ENCODE assay signal across 28 cellular contexts in genomic region chr14:93271111-93271510, GRCh38.
DNase-seq lines count a peak whose midpoint lies in the region; ATAC-seq and TF ChIP-seq lines count a peak whose summit lies in the region.
"Had no signal": no experiment of that assay in that cellular context is flagged by ENCODE, and none has a peak within 500 bp of the region (broad histone marks: within the 10 kb centered on the region; RNA-seq: fewer than 3 reads in every experiment).

No MANE protein-coding gene starts in this region.

- TF ChIP-seq CTCF in A673 (conservative IDR thresholded peaks at IDR 0.05; ENCODE audit: low read depth, low read length) (no peak), brain (conservative IDR thresholded peaks at IDR 0.05) (no peak), nephron (IDR thresholded peaks at IDR 0.05; ENCODE audit: unreplicated experiment in 3 of 3) (no peak)

- ATAC-seq in HG03520 (IDR thresholded peaks at IDR 0.05; ENCODE audit: unreplicated experiment) (no peak), HG03045 (IDR thresholded peaks at IDR 0.05; ENCODE audit: unreplicated experiment) (no peak)
- ATAC-seq: activated T-cell treated with anti-CD3 and anti-CD28 coated beads, Interleukin-2, amount 50 U/mL, for 4 hours; gastroesophageal sphincter; left colon had no signal

- peak overlapping the region; percentile 29 for H3K27ac ChIP-seq in A673 (ENCODE audit: low read depth, low read length, poor library complexity, severe bottlenecking)
- 0 out of 2 replicates have a peak overlapping the region, but pooled peaks have one; percentile 36 for H3K27ac ChIP-seq in HUES6 (ENCODE audit: low read depth, low read length)
- H3K27ac ChIP-seq: gastroesophageal sphincter, ovary, skin epidermis, uterus had no signal

- no peaks in the 10 kb centered on the region for H3K9me3 ChIP-seq in A673 (ENCODE audit: low read depth, low read length, poor library complexity, severe bottlenecking)
- no peaks in the 10 kb centered on the region for H3K9me3 ChIP-seq in HUES6 (ENCODE audit: control insufficient read depth, insufficient read depth, low read depth, low read length)
- H3K9me3 ChIP-seq: gastroesophageal sphincter, ovary, uterus had no signal

- H3K4me3 Mint-ChIP-seq in brain = no peak overlapping the region
- no peak overlapping the region for H3K4me3 Mint-ChIP-seq in nephron
- H3K4me3 Mint-ChIP-seq: activated B cell treated with CpG ODN at 0.5 μM for 24 hours; activated CD4-positive, alpha-beta T cell treated with anti-CD3 and anti-CD28 coated beads, Interleukin-2, amount 10 ng/mL, durations not matched to agents 7 days and 5 days; activated T-cell treated with anti-CD3 and anti-CD28 coated beads, Interleukin-2, amount 50 U/mL, for 4 hours; B cell; H9; neural crest cell had no signal

- H3K36me3 ChIP-seq in A673 (ENCODE audit: insufficient read depth, low read length, poor library complexity, severe bottlenecking) (no peaks in the 10 kb centered on the region), HUES6 (ENCODE audit: control insufficient read depth, insufficient read depth, low read length) (peaks cover 12% of the 10 kb centered on the region)
- H3K36me3 ChIP-seq: ovary, uterus had no signal

- POLR2A ChIA-PET in A673 (lab: Charles Lee; ENCODE audit: low non-redundant PET) = no interaction called here

- H3K27me3 ChIP-seq in A673 (replicated peaks; ENCODE audit: insufficient read depth, low read depth, low read length, poor library complexity) (no peaks in the 10 kb centered on the region), HUES6 (ENCODE audit: control insufficient read depth, insufficient read depth, low read length) (no peaks in the 10 kb centered on the region)
- H3K27me3 ChIP-seq: gastroesophageal sphincter, ovary, uterus had no signal

- DNase-seq in A673 (ENCODE audit: low spot score) (no peak), C1 segment of cervical spinal cord (lab: John Stamatoyannopoulos, UW) (no peak)
- no peak for DNase-seq in activated effector memory CD4-positive, alpha-beta T cell treated with anti-CD3 and anti-CD28 coated beads, Interleukin-2, amount 50 U/mL, for 16 hours
- DNase-seq: activated B cell treated with CpG ODN at 0.5 μM for 24 hours; activated CD4-positive, alpha-beta T cell treated with anti-CD3 and anti-CD28 coated beads, Interleukin-2, amount 10 ng/mL, durations not matched to agents 7 days and 5 days; activated naive CD4-positive, alpha-beta T cell treated with Interleukin-2 at 50 U/mL for 16 hours; activated T-cell treated with anti-CD3 and anti-CD28 coated beads, Interleukin-2, amount 50 U/mL, for 4 hours; DMS153; H9; hippocampal formation; Karpas-422; left colon; NCI-H748 treated with DMSO at 0.1 percent for 48 hours; ovary; retina; stimulated activated naive CD4-positive, alpha-beta T cell treated with Interleukin-2 at 50 U/mL for 16 hours; SW 1271; T-helper 9 cell; uterus had no signal

- H3K9me3 Mint-ChIP-seq in brain = no peaks in the 10 kb centered on the region
- H3K9me3 Mint-ChIP-seq in nephron = no peaks in the 10 kb centered on the region
- H3K9me3 Mint-ChIP-seq: activated B cell treated with CpG ODN at 0.5 μM for 24 hours; activated CD4-positive, alpha-beta T cell treated with anti-CD3 and anti-CD28 coated beads, Interleukin-2, amount 10 ng/mL, durations not matched to agents 7 days and 5 days; activated T-cell treated with anti-CD3 and anti-CD28 coated beads, Interleukin-2, amount 50 U/mL, for 4 hours; H9; neural crest cell had no signal

- CTCF ChIA-PET in A673 (lab: Charles Lee) = no interaction called here

- no TSS peak for BruUV-seq in A673 (replicated peaks; lab: Mats Ljungman, UMichigan)

- no peak overlapping the region for H3K4me3 ChIP-seq in A673 (ENCODE audit: low read depth, low read length, poor library complexity, severe bottlenecking)
- H3K4me3 ChIP-seq in HUES6 (ENCODE audit: low read depth, low read length) = no peak overlapping the region
- H3K4me3 ChIP-seq: gastroesophageal sphincter, ovary, skin epidermis, uterus had no signal

- H3K4me1 ChIP-seq in A673 (ENCODE audit: insufficient read depth, low read length, poor library complexity, severe bottlenecking) (peaks cover 4% of the 10 kb centered on the region), HUES6 (ENCODE audit: control insufficient read depth, insufficient read depth, low read length) (peaks cover 3% of the 10 kb centered on the region; the same call in 1 of the 2 replicates)
- H3K4me1 ChIP-seq: gastroesophageal sphincter, uterus had no signal

- H3K36me3 Mint-ChIP-seq in brain (peaks cover 38% of the 10 kb centered on the region), nephron (ENCODE audit: low read depth) (peaks cover 28% of the 10 kb centered on the region)

- H3K4me1 Mint-ChIP-seq in brain (peaks cover 50% of the 10 kb centered on the region), nephron (no peaks in the 10 kb centered on the region)
- H3K4me1 Mint-ChIP-seq: activated CD4-positive, alpha-beta T cell treated with anti-CD3 and anti-CD28 coated beads, Interleukin-2, amount 10 ng/mL, durations not matched to agents 7 days and 5 days; B cell had no signal

- H3K27ac Mint-ChIP-seq in brain (peak overlapping the region in 4 of 5 experiments; percentile 17 to 56 (median 34)), nephron (peak overlapping the region in 2 of 3 experiments; percentile 4 to 7)
- H3K27ac Mint-ChIP-seq: activated B cell treated with CpG ODN at 0.5 μM for 24 hours; activated CD4-positive, alpha-beta T cell treated with anti-CD3 and anti-CD28 coated beads, Interleukin-2, amount 10 ng/mL, durations not matched to agents 7 days and 5 days; B cell had no signal

- intact Hi-C loops in A673 (cut with micrococcal nuclease; ENCODE audit: unreplicated experiment) = no loop called here

- no peak overlapping the region for H3K9ac ChIP-seq in HUES6 (ENCODE audit: low read length)

- no peaks in the 10 kb centered on the region for H3K27me3 Mint-ChIP-seq in brain
- no peaks in the 10 kb centered on the region for H3K27me3 Mint-ChIP-seq in nephron (ENCODE audit: low read depth)
- H3K27me3 Mint-ChIP-seq: activated B cell treated with CpG ODN at 0.5 μM for 24 hours; activated CD4-positive, alpha-beta T cell treated with anti-CD3 and anti-CD28 coated beads, Interleukin-2, amount 10 ng/mL, durations not matched to agents 7 days and 5 days; B cell had no signal
